Comparison of ENCODE assay signal across 28 cellular contexts in genomic region chr14:79248131-79248530, GRCh38.
"Had no signal": no experiment of that assay in that cellular context is flagged by ENCODE, and none has a peak within 500 bp of the region (broad histone marks: within the 10 kb centered on the region; RNA-seq: fewer than 3 reads in every experiment).

No MANE protein-coding gene starts in this region.

- H3K9me3 ChIP-seq: ascending aorta had no signal

- H3K36me3 ChIP-seq: ascending aorta, brain microvascular endothelial cell, cardiac muscle cell had no signal

- H3K4me3 Mint-ChIP-seq: activated CD4-positive, alpha-beta T cell treated with anti-CD3 and anti-CD28 coated beads for 36 hours; activated CD8-positive, alpha-beta T cell treated with anti-CD3 and anti-CD28 coated beads for 36 hours; activated naive CD8-positive, alpha-beta T cell treated with anti-CD3 and anti-CD28 coated beads, Interleukin-2, amount 50 U/mL, for 24 hours; activated T-cell treated with anti-CD3 and anti-CD28 coated beads, Interleukin-2, amount 50 U/mL, for 72 hours; T-cell had no signal

- H3K4me1 Mint-ChIP-seq: activated CD4-positive, alpha-beta T cell treated with anti-CD3 and anti-CD28 coated beads for 36 hours; activated naive CD8-positive, alpha-beta T cell treated with anti-CD3 and anti-CD28 coated beads, Interleukin-2, amount 50 U/mL, for 24 hours; T-cell had no signal

- H3K4me2 ChIP-seq: KMS-11 had no signal

- DNase-seq: activated CD4-positive, alpha-beta T cell treated with anti-CD3 and anti-CD28 coated beads for 36 hours; activated CD4-positive, alpha-beta T cell treated with anti-CD3 and anti-CD28 coated beads, Interleukin-2, amount 50 U/mL, for 1 hour; activated CD8-positive, alpha-beta memory T cell treated with anti-CD3 and anti-CD28 coated beads, Interleukin-2, amount 50 U/mL, for 4 hours; activated CD8-positive, alpha-beta T cell treated with anti-CD3 and anti-CD28 coated beads for 36 hours; activated naive CD4-positive, alpha-beta T cell treated with anti-CD3 and anti-CD28 coated beads, Interleukin-2, amount 50 U/mL, for 16 hours; activated naive CD8-positive, alpha-beta T cell treated with anti-CD3 and anti-CD28 coated beads, Interleukin-2, amount 50 U/mL, for 24 hours; activated T-cell treated with anti-CD3 and anti-CD28 coated beads, Interleukin-2, amount 50 U/mL, for 72 hours; amniotic stem cell; brain microvascular endothelial cell; cerebellar nuclear complex; NCI-H1092; NCI-H1930; NCI-H226; NCI-H526; NK-92 treated with Interleukin-12 subunit alpha and Interleukin-12 subunit beta, amount 100 ng/mL, for 24 hours; OCI-M1; RPMI8226; T-cell; T-helper 2 cell; T1000 had no signal

- H3K27me3 ChIP-seq: ascending aorta, brain microvascular endothelial cell, cardiac muscle cell had no signal

- H3K4me1 ChIP-seq: ascending aorta had no signal

- H3K36me3 Mint-ChIP-seq: T-cell had no signal

- H3K27ac Mint-ChIP-seq: activated CD4-positive, alpha-beta T cell treated with anti-CD3 and anti-CD28 coated beads for 36 hours; activated CD8-positive, alpha-beta T cell treated with anti-CD3 and anti-CD28 coated beads for 36 hours; activated naive CD8-positive, alpha-beta T cell treated with anti-CD3 and anti-CD28 coated beads, Interleukin-2, amount 50 U/mL, for 24 hours; activated T-cell treated with anti-CD3 and anti-CD28 coated beads, Interleukin-2, amount 50 U/mL, for 72 hours; activated T-helper 2 cell treated with anti-CD3 and anti-CD28 coated beads, Interferon-gamma antibody, Interleukin-2, Interleukin-4, amounts not matched to agents 10 μg/mL and 5 μg/mL and 100 μg/mL, durations not matched to agents 14 hours and 24 hours and 36 hours; T-cell had no signal

- H3K27ac ChIP-seq: ascending aorta, brain microvascular endothelial cell, cardiac muscle cell, KMS-11, SK-N-MC, VCaP had no signal

- H3K9me3 Mint-ChIP-seq: activated CD8-positive, alpha-beta T cell treated with anti-CD3 and anti-CD28 coated beads for 36 hours had no signal

- H3K9ac ChIP-seq: KMS-11 had no signal

- H3K27me3 Mint-ChIP-seq: activated CD4-positive, alpha-beta T cell treated with anti-CD3 and anti-CD28 coated beads for 36 hours had no signal

- ATAC-seq: activated CD4-positive, alpha-beta T cell treated with anti-CD3 and anti-CD28 coated beads for 36 hours; activated CD8-positive, alpha-beta T cell treated with anti-CD3 and anti-CD28 coated beads for 36 hours; activated naive CD8-positive, alpha-beta T cell treated with anti-CD3 and anti-CD28 coated beads, Interleukin-2, amount 50 U/mL, for 24 hours; activated T-cell treated with anti-CD3 and anti-CD28 coated beads, Interleukin-2, amount 50 U/mL, for 72 hours; Panc1; Right ventricle myocardium inferior; T-cell had no signal

- H3K4me3 ChIP-seq: ascending aorta, cardiac muscle cell, SK-N-MC had no signal
